Comparison of ENCODE assay signal across 16 cellular contexts in the genomic region with DNA sequence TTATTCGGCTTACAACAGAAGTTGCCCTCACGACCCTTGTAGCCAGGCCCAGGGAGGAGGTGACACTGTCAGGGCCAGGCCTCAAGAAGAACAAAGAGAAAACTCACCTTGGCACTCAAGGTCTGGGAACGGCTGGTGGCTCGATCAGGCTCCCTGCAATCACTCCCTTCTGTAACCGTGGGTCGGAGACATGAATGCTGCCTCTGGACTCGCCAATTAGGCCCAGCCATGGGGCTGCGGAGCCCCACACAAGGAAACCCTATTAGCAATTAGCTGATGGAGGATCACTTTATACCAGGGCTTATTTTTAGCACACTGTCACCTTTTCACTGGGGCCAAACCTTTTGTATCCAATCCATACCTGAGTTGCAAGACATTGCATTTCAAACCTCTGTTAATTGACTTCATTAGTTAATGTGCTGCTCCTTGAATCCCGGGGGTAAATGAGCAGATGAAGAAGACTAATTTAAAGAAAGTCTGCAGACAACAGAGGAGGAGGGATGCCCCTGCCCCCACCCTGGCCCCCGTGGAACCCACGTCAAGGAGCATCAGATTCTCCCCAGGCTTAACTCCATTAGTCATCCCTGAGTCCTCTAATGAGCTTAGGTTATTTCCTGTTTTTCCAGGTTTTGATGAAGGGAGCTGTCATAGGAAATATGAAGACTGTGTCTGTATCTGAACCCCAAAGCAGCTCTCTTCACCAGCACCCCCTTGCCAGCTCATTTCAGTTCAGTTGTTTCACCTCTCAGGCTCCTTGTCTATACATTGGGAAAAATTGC.
A peak's percentile ranks its signal among the peaks of the same experiment; 100 is the strongest.
DNase-seq lines count a peak whose midpoint lies in the region; ATAC-seq and TF ChIP-seq lines count a peak whose summit lies in the region.
"Had no signal": no experiment of that assay in that cellular context is flagged by ENCODE, and none has a peak within 500 bp of the region (broad histone marks: within the 10 kb centered on the region; RNA-seq: fewer than 3 reads in every experiment).

No MANE protein-coding gene starts in this region.

- H4K8ac ChIP-seq in mesendoderm (ENCODE audit: low read depth, low read length): no peak overlapping the region

- no peak overlapping the region for H3K27ac Mint-ChIP-seq in stimulated activated memory B cell treated with anti-CD40 and anti-IgM and Interleukin-4, amounts not matched to agents 10 μg/mL and 1 μg/mL and 100 μg/mL, for 72 hours
- H3K27ac Mint-ChIP-seq: activated B cell treated with CpG ODN at 0.5 μM for 24 hours; activated T-cell treated with anti-CD3 and anti-CD28 coated beads, Interleukin-2, amount 50 U/mL, for 72 hours; natural killer cell treated with Interleukin-12 subunit alpha and Interleukin-12 subunit beta and Interleukin-15 and Interleukin-18, amount 100 ng/mL, for 72 hours had no signal

- H3K27me3 ChIP-seq in MG63 (no peaks in the 10 kb centered on the region), mesendoderm (ENCODE audit: insufficient read depth, low read length, poor library complexity) (no peaks in the 10 kb centered on the region)
- H3K27me3 ChIP-seq: esophagus squamous epithelium, spleen, uterus had no signal

- no peak overlapping the region for H3K9ac ChIP-seq in mesendoderm (ENCODE audit: low read length)

- no peak overlapping the region for H3K27ac ChIP-seq in mesendoderm (ENCODE audit: low read depth, low read length)
- H3K27ac ChIP-seq: esophagus squamous epithelium, spleen, uterus had no signal

- no peaks in the 10 kb centered on the region for H3K4me1 Mint-ChIP-seq in stimulated activated memory B cell treated with anti-CD40 and anti-IgM and Interleukin-4, amounts not matched to agents 10 μg/mL and 1 μg/mL and 100 μg/mL, for 72 hours
- H3K4me1 Mint-ChIP-seq: activated B cell treated with CpG ODN at 0.5 μM for 24 hours had no signal

- H3K79me2 ChIP-seq in mesendoderm (ENCODE audit: control insufficient read depth, insufficient read depth, low read length): no peaks in the 10 kb centered on the region

- H2BK15ac ChIP-seq in mesendoderm (replicated peaks; ENCODE audit: low read depth): no peak overlapping the region

- peaks cover 33% of the 10 kb centered on the region for H3K4me1 ChIP-seq in mesendoderm (ENCODE audit: control insufficient read depth, low read depth, low read length)

- WGBS in mesendoderm (ENCODE audit: extremely low coverage, insufficient coverage, low lambda C conversion rate): no CpG with 5 or more reads among the region's 11 CpGs

- H2BK5ac ChIP-seq in mesendoderm (ENCODE audit: low read length): no peak overlapping the region

- peak overlapping the region; percentile 38 for H3K56ac ChIP-seq in mesendoderm (ENCODE audit: low read length)

- H3K4me3 ChIP-seq in AG10803 (ENCODE audit: low read length) (no peak overlapping the region), MG63 (no peak overlapping the region), mesendoderm (ENCODE audit: low read length) (no peak overlapping the region)
- H3K4me3 ChIP-seq: esophagus squamous epithelium, spleen, uterus had no signal

- H4K5ac ChIP-seq in mesendoderm (ENCODE audit: low read length): no peak overlapping the region

- no peak overlapping the region for H2BK120ac ChIP-seq in mesendoderm (ENCODE audit: low read depth, low read length)

- H3K18ac ChIP-seq in mesendoderm (ENCODE audit: low read length): peak overlapping the region; percentile 53

- DNase-seq in AG10803 (ENCODE audit: low read depth) (peak; percentile 57), MG63 (peak; percentile 28), dermis blood vessel endothelial cell (peak; percentile 62), mesendoderm (no peak), dedifferentiated amniotic fluid mesenchymal stem cell (ENCODE audit: extremely low spot score) (no peak), COR-L47 (lab: John Stamatoyannopoulos, UW) (no peak)
- DNase-seq: activated B cell treated with CpG ODN at 0.5 μM for 24 hours; activated T-cell treated with anti-CD3 and anti-CD28 coated beads, Interleukin-2, amount 50 U/mL, for 72 hours; esophagus squamous epithelium; MM.1S; NCI-H524 treated with DMSO at 0.1 percent for 48 hours; spleen; uterus had no signal

- no peak for TF ChIP-seq CTCF in AG10803 (conservative IDR thresholded peaks at IDR 0.05; ENCODE audit: low read length)

- H3K23ac ChIP-seq in mesendoderm (ENCODE audit: low read length): no peak overlapping the region

- no peaks in the 10 kb centered on the region for H3K36me3 Mint-ChIP-seq in stimulated activated memory B cell treated with anti-CD40 and anti-IgM and Interleukin-4, amounts not matched to agents 10 μg/mL and 1 μg/mL and 100 μg/mL, for 72 hours
- H3K36me3 Mint-ChIP-seq: natural killer cell treated with Interleukin-12 subunit alpha and Interleukin-12 subunit beta and Interleukin-15 and Interleukin-18, amount 100 ng/mL, for 72 hours had no signal

- H2AK5ac ChIP-seq in mesendoderm (ENCODE audit: low read length): no peak overlapping the region

- H3K36me3 ChIP-seq in MG63: no peaks in the 10 kb centered on the region
- no peaks in the 10 kb centered on the region for H3K36me3 ChIP-seq in mesendoderm (ENCODE audit: control insufficient read depth, insufficient read depth, low read length)
- H3K36me3 ChIP-seq: esophagus squamous epithelium, spleen, uterus had no signal

- no peak overlapping the region for H3K4me3 Mint-ChIP-seq in stimulated activated memory B cell treated with anti-CD40 and anti-IgM and Interleukin-4, amounts not matched to agents 10 μg/mL and 1 μg/mL and 100 μg/mL, for 72 hours
- H3K4me3 Mint-ChIP-seq: activated B cell treated with CpG ODN at 0.5 μM for 24 hours; activated T-cell treated with anti-CD3 and anti-CD28 coated beads, Interleukin-2, amount 50 U/mL, for 72 hours; natural killer cell treated with Interleukin-12 subunit alpha and Interleukin-12 subunit beta and Interleukin-15 and Interleukin-18, amount 100 ng/mL, for 72 hours had no signal

- no peak overlapping the region for H3K4me2 ChIP-seq in mesendoderm (ENCODE audit: low read length)

- no peaks in the 10 kb centered on the region for H3K79me1 ChIP-seq in mesendoderm (ENCODE audit: low read length)

- peaks cover 4% of the 10 kb centered on the region for H3K9me3 Mint-ChIP-seq in stimulated activated memory B cell treated with anti-CD40 and anti-IgM and Interleukin-4, amounts not matched to agents 10 μg/mL and 1 μg/mL and 100 μg/mL, for 72 hours
- H3K9me3 Mint-ChIP-seq: activated B cell treated with CpG ODN at 0.5 μM for 24 hours; activated T-cell treated with anti-CD3 and anti-CD28 coated beads, Interleukin-2, amount 50 U/mL, for 72 hours; natural killer cell treated with Interleukin-12 subunit alpha and Interleukin-12 subunit beta and Interleukin-15 and Interleukin-18, amount 100 ng/mL, for 72 hours had no signal

- no peak overlapping the region for H3K4ac ChIP-seq in mesendoderm (ENCODE audit: low read depth, low read length)

- H3K9me3 ChIP-seq in MG63: no peaks in the 10 kb centered on the region
- H3K9me3 ChIP-seq: esophagus squamous epithelium, spleen, uterus had no signal

- ATAC-seq in HG02938 (IDR thresholded peaks at IDR 0.05; ENCODE audit: unreplicated experiment): no peak
- ATAC-seq in stimulated activated memory B cell treated with anti-CD40 and anti-IgM and Interleukin-4, amounts not matched to agents 10 μg/mL and 1 μg/mL and 100 μg/mL, for 72 hours: no peak
- ATAC-seq: activated T-cell treated with anti-CD3 and anti-CD28 coated beads, Interleukin-2, amount 50 U/mL, for 72 hours; natural killer cell treated with Interleukin-12 subunit alpha and Interleukin-12 subunit beta and Interleukin-15 and Interleukin-18, amount 100 ng/mL, for 72 hours had no signal

- H3K27me3 Mint-ChIP-seq in stimulated activated memory B cell treated with anti-CD40 and anti-IgM and Interleukin-4, amounts not matched to agents 10 μg/mL and 1 μg/mL and 100 μg/mL, for 72 hours: peaks cover 13% of the 10 kb centered on the region

Comparison
In these comparisons a context has a peak if more than half of its experiments do, and no peak if none do; other contexts are left out.
1. DNase-seq: peak in AG10803 (single experiment), MG63 (single experiment) and dermis blood vessel endothelial cell (single experiment); none in mesendoderm (single experiment), dedifferentiated amniotic fluid mesenchymal stem cell (single experiment) and COR-L47 (single experiment).